29 cellular contexts compared by ENCODE assay signal in the genomic region with DNA sequence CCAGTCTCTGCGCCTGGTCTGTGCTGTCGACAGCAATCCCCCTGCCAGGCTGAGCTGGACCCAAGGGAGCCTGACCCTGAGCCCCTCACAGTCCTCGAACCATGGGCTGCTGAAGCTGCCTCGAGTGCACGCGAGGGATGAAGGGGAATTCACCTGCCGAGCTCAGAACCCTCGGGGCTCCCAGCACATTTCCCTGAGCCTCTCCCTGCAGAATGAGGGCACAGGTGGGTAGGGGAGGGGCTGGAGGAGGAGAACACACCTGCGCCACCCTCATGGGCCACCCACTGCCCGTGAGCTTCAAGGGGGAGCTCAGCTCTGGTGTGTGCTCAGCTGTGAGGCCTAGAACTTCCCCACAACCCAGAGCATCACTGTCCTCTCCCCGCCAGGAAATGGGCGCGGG. TPM values are rescaled to one million over a fixed set of nuclear protein-coding genes. Genes with fewer than 3 reads are reported as not detected.
"Had no signal": no experiment of that assay in that cellular context is flagged by ENCODE, and none has a peak within 500 bp of the region (broad histone marks: within the 10 kb centered on the region; RNA-seq: fewer than 3 reads in every experiment).

No MANE protein-coding gene starts in this region.

- H3K36me3 ChIP-seq: gastrocnemius medialis, lower lobe of right lung, pancreas, right atrium auricular region, suprapubic skin, transverse colon, vagina had no signal

- H3K27me3 ChIP-seq: gastrocnemius medialis, pancreas, right atrium auricular region, vagina had no signal

- H3K27ac ChIP-seq: epithelial cell of prostate, gastrocnemius medialis, lower lobe of right lung, pancreas, right atrium auricular region, suprapubic skin, transverse colon, vagina had no signal

- ATAC-seq: esophagus mucosa; gastrocnemius medialis; left ventricle myocardium superior; lower lobe of right lung; naive thymus-derived CD8-positive, alpha-beta T cell; pancreas; sciatic nerve; stimulated activated naive CD8-positive, alpha-beta T cell treated with anti-CD3 and anti-CD28 coated beads, Interleukin-15, amount 100 ng/mL, for 72 hours had no signal

- H3K4me1 ChIP-seq: gastrocnemius medialis, lower lobe of right lung, pancreas, right atrium auricular region, suprapubic skin, transverse colon, vagina had no signal

- H3K4me3 ChIP-seq: gastrocnemius medialis, lower lobe of right lung, pancreas, right atrium auricular region, smooth muscle cell, suprapubic skin, transverse colon, vagina had no signal

- DNase-seq: effector CD8-positive, alpha-beta T cell; endodermal cell; foreskin fibroblast; gastrocnemius medialis; head of caudate nucleus; left ventricle myocardium superior; lower lobe of right lung; naive thymus-derived CD8-positive, alpha-beta T cell; nephron progenitor cell; occipital lobe; pancreas; stimulated activated CD4-positive, alpha-beta T cell treated with anti-CD3 and anti-CD28 coated beads, Interleukin-12 subunit alpha, Interleukin-12 subunit beta, amount 100 ng/mL, for 4 hours; stimulated activated CD4-positive, alpha-beta T cell treated with anti-CD3 and anti-CD28 coated beads, Interleukin-1b, Interleukin-23, amount 100 ng/mL, for 48 hours; stimulated activated CD4-positive, alpha-beta T cell treated with anti-CD3 and anti-CD28 coated beads, Interleukin-4, amount 100 ng/mL, for 1 hour; stimulated activated CD8-positive, alpha-beta memory T cell treated with anti-CD3 and anti-CD28 coated beads, Interleukin-4, amount 100 ng/mL, for 48 hours; stimulated activated naive CD4-positive, alpha-beta T cell; stimulated activated naive CD8-positive, alpha-beta T cell treated with anti-CD3 and anti-CD28 coated beads, Interleukin-15, amount 100 ng/mL, for 72 hours; transverse colon had no signal

- H3K4me2 ChIP-seq: smooth muscle cell had no signal

- H3K9me3 ChIP-seq: gastrocnemius medialis, lower lobe of right lung, pancreas, right atrium auricular region, suprapubic skin, transverse colon, vagina had no signal

RNA-seq across cellular contexts. Expression of a gene that starts 38.6 kb away (rescaled TPM):
- total RNA-seq: endodermal cell, glomerular endothelial cell, myocyte, progenitor cell of endocrine pancreas, smooth muscle cell had no signal
- polyA plus RNA-seq: smooth muscle cell had no signal

RNA-seq across cellular contexts. Expression of a gene that starts 44.2 kb away (rescaled TPM):
- total RNA-seq: endodermal cell; glomerular endothelial cell; myocyte; naive thymus-derived CD8-positive, alpha-beta T cell; progenitor cell of endocrine pancreas; smooth muscle cell; suprapubic skin had no signal
- polyA plus RNA-seq: keratinocyte, smooth muscle cell had no signal
